Comparison of ENCODE assay signal across 10 cellular contexts in genomic region chr1:39089811-39090519, GRCh38.
DNase-seq lines count a peak whose midpoint lies in the region; ATAC-seq and FAIRE-seq lines count a peak whose summit lies in the region.
"Had no signal": no experiment of that assay in that cellular context is flagged by ENCODE, and none has a peak within 500 bp of the region (broad histone marks: within the 10 kb centered on the region; RNA-seq: fewer than 3 reads in every experiment).

No MANE protein-coding gene starts in this region.

- peak overlapping the region; percentile 84 for H3K27ac ChIP-seq in temporal lobe (ENCODE audit: low read depth, low read length)

- no peak overlapping the region for H3K4me3 ChIP-seq in MG63

- no peak for ATAC-seq in activated CD4-positive, CD25-positive, alpha-beta regulatory T cell treated with anti-CD3 and anti-CD28 coated beads, Interleukin-2, amount 50 U/mL, for 24 hours

- DNase-seq in MG63 (peak; percentile 37), cerebellum (ENCODE audit: low spot score) (peak; percentile 72), medulla oblongata (ENCODE audit: extremely low spot score) (peak; percentile 73), 8988T (no peak), urothelium cell line (ENCODE audit: low spot score) (no peak)
- no peak for DNase-seq in activated CD4-positive, alpha-beta T cell treated with anti-CD3 and anti-CD28 coated beads, Interleukin-2, amount 50 U/mL, for 1 hour
- DNase-seq: NCI-H2227 treated with DMSO at 0.1 percent for 48 hours had no signal

- no peaks in the 10 kb centered on the region for H3K9me3 ChIP-seq in MG63

- H3K27me3 ChIP-seq in MG63: no peaks in the 10 kb centered on the region

- H3K36me3 ChIP-seq in MG63: no peaks in the 10 kb centered on the region

- no peak for FAIRE-seq in urothelium cell line (lab: Jason Lieb, UNC)
- FAIRE-seq: G401.6 had no signal

Comparison
In these comparisons a context has a peak if more than half of its experiments do, and no peak if none do; other contexts are left out.
1. DNase-seq: peak in MG63 (single experiment), cerebellum (single experiment) and medulla oblongata (single experiment); none in activated CD4-positive, alpha-beta T cell treated with anti-CD3 and anti-CD28 coated beads, Interleukin-2, amount 50 U/mL, for 1 hour (single experiment), 8988T (single experiment) and urothelium cell line (single experiment).